In the genomic region with DNA sequence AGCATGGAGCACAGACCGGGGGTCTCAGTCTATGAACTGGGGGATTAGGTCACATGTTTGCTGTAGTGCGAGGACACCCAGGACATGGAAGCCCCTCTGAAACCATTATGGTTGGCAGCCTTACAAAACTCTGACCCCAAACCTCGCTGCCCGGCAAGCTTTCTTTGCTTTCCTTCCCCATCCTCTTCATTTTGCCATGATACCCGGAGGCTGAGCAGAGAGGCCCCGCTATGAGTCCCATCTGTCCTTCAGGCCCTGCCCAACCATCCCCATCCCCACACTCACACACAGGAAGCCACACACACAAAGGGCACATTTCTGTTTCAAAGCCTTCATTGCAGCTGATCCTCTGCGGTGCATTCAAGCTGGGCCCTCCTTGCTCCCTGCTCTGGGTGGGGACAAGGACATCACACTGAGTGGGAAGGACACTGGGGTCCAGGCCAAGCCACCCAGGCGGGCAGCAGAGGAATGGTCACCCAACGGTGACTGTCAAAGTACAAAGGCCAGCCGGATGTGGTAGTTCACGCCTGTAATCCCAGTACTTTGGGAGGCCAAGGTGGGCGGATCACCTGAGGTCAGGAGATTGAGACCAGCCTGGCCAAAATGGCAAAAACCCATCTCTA, we compare ENCODE assay signal across 1 cellular context.
TF ChIP-seq lines count a peak whose summit lies in the region.

No MANE protein-coding gene starts in this region.

TF ChIP-seq in HepG2, 621 proteins besides CTCF, POLR2A, EP300 and RAD21 (continued from another document and continues in another):
- TF ChIP-seq ZNF407 (CRISPR knock-in tag; IDR thresholded peaks at IDR 0.05; ENCODE audit: not compliant biosample characterization) (no peak), ZNF460 (CRISPR knock-in tag; IDR thresholded peaks at IDR 0.05; ENCODE audit: borderline replicate concordance) (peak; percentile 45; the same call in 1 of the 2 replicates), ZNF570 (CRISPR knock-in tag; IDR thresholded peaks at IDR 0.05; ENCODE audit: borderline replicate concordance) (no peak), ZEB1 (IDR thresholded peaks at IDR 0.05; ENCODE audit: insufficient replicate concordance, low read depth) (no peak), HDAC1 (CRISPR knock-in tag; IDR thresholded peaks at IDR 0.05) (0 out of 2 replicates have a peak, but pooled peaks have one; percentile 15), NONO (IDR thresholded peaks at IDR 0.05) (no peak), NONO (CRISPR knock-in tag; conservative IDR thresholded peaks at IDR 0.05) (no peak), MYNN (CRISPR knock-in tag; IDR thresholded peaks at IDR 0.05; ENCODE audit: low read depth) (no peak), GABPB1 (CRISPR knock-in tag; IDR thresholded peaks at IDR 0.05) (peak; percentile 45), PITX1 (CRISPR knock-in tag; IDR thresholded peaks at IDR 0.05) (0 out of 2 replicates have a peak, but pooled peaks have one; percentile 27), POLR2G (IDR thresholded peaks at IDR 0.05; ENCODE audit: low read depth, low read length) (no peak), SP1 (IDR thresholded peaks at IDR 0.05) (no peak), SP1 (CRISPR knock-in tag; IDR thresholded peaks at IDR 0.05) (no peak), ZNF609 (CRISPR knock-in tag; IDR thresholded peaks at IDR 0.05; ENCODE audit: borderline replicate concordance) (peak; percentile 52; the same call in 1 of the 2 replicates), GABPA (IDR thresholded peaks at IDR 0.05; ENCODE audit: low read depth, low read length) (no peak), GABPA (CRISPR knock-in tag; IDR thresholded peaks at IDR 0.05; ENCODE audit: low read depth) (peak; percentile 33; the same call in 1 of the 2 replicates), ELK4 (CRISPR knock-in tag; IDR thresholded peaks at IDR 0.05; ENCODE audit: borderline replicate concordance) (no peak), ZMYM3 (CRISPR knock-in tag; IDR thresholded peaks at IDR 0.05) (0 out of 2 replicates have a peak, but pooled peaks have one; percentile 37), ZNF883 (CRISPR knock-in tag; IDR thresholded peaks at IDR 0.05; ENCODE audit: not compliant biosample characterization) (no peak), ZFX (CRISPR knock-in tag; IDR thresholded peaks at IDR 0.05; ENCODE audit: low read depth) (0 out of 2 replicates have a peak, but pooled peaks have one; percentile 18), KDM1A (CRISPR knock-in tag; IDR thresholded peaks at IDR 0.05) (no peak), ZNF224 (CRISPR knock-in tag; IDR thresholded peaks at IDR 0.05) (no peak), ZBTB7A (CRISPR knock-in tag; IDR thresholded peaks at IDR 0.05) (no peak), ZNF776 (CRISPR knock-in tag; IDR thresholded peaks at IDR 0.05) (no peak), ZNF563 (CRISPR knock-in tag; IDR thresholded peaks at IDR 0.05) (0 out of 2 replicates have a peak, but pooled peaks have one; percentile 36), GFI1 (CRISPR knock-in tag; IDR thresholded peaks at IDR 0.05; ENCODE audit: borderline replicate concordance) (0 out of 2 replicates have a peak, but pooled peaks have one; percentile 33), SALL1 (CRISPR knock-in tag; IDR thresholded peaks at IDR 0.05) (peak; percentile 41; the same call in 1 of the 2 replicates), THRA (CRISPR knock-in tag; IDR thresholded peaks at IDR 0.05; ENCODE audit: borderline replicate concordance) (peak; percentile 83; the same call in 1 of the 2 replicates), HOXA5 (CRISPR knock-in tag; IDR thresholded peaks at IDR 0.05) (no peak), E2F2 (CRISPR knock-in tag; IDR thresholded peaks at IDR 0.05; ENCODE audit: borderline replicate concordance) (no peak), YEATS2 (CRISPR knock-in tag; IDR thresholded peaks at IDR 0.05; ENCODE audit: borderline replicate concordance) (no peak), ZNF607 (CRISPR knock-in tag; IDR thresholded peaks at IDR 0.05; ENCODE audit: borderline replicate concordance) (no peak), ZNF451 (CRISPR knock-in tag; IDR thresholded peaks at IDR 0.05) (no peak), MED13 (CRISPR knock-in tag; IDR thresholded peaks at IDR 0.05) (no peak), BCL6 (CRISPR knock-in tag; IDR thresholded peaks at IDR 0.05) (no peak), ATF7 (IDR thresholded peaks at IDR 0.05) (no peak), ATF7 (CRISPR knock-in tag; IDR thresholded peaks at IDR 0.05) (no peak), NR2C2 (CRISPR knock-in tag; IDR thresholded peaks at IDR 0.05; ENCODE audit: borderline replicate concordance) (0 out of 2 replicates have a peak, but pooled peaks have one; percentile 32), ESRRA (CRISPR knock-in tag; IDR thresholded peaks at IDR 0.05; ENCODE audit: low read depth) (0 out of 2 replicates have a peak, but pooled peaks have one; percentile 55), TAF1 (CRISPR knock-in tag; IDR thresholded peaks at IDR 0.05) (0 out of 2 replicates have a peak, but pooled peaks have one; percentile 19), ZSCAN21 (CRISPR knock-in tag; IDR thresholded peaks at IDR 0.05; ENCODE audit: borderline replicate concordance) (no peak)
- TF ChIP-seq, protein P1, sequence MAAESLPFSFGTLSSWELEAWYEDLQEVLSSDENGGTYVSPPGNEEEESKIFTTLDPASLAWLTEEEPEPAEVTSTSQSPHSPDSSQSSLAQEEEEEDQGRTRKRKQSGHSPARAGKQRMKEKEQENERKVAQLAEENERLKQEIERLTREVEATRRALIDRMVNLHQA (CRISPR knock-in tag; IDR thresholded peaks at IDR 0.05), result no peak
